In the genomic region with DNA sequence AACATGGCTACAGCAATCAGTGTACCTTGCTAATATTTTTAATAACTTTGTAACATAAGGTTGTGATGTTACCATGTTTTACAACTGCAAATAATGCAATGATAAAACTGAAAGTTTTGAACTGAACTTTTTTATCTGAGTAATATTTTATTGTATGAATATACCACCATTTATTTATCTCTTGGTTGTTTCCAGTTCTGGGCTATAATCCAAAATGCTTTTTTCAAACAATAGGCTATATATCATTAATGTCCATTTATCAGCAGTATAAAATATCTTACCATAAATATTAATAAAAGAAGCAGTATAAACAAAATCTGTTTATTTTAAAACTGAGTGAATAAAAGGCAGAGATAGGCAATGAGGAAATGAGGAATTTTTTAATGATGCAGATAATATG, we compare ENCODE assay signal across 12 cellular contexts.
DNase-seq lines count a peak whose midpoint lies in the region; FAIRE-seq and TF ChIP-seq lines count a peak whose summit lies in the region.
"Had no signal": no experiment of that assay in that cellular context is flagged by ENCODE, and none has a peak within 500 bp of the region (broad histone marks: within the 10 kb centered on the region; RNA-seq: fewer than 3 reads in every experiment).

No MANE protein-coding gene starts in this region.

- DNase-seq in GM19239 (ENCODE audit: insufficient read length, low spot score) (no peak), dorsolateral prefrontal cortex (no peak), kidney (no peak), mammary epithelial cell (no peak), NCI-H2196 (lab: John Stamatoyannopoulos, UW; ENCODE audit: unreplicated experiment) (no peak), MM.1S (no peak)
- DNase-seq: C1 segment of cervical spinal cord; CD4-positive, alpha-beta memory T cell; DMS79; HCEC 1CT had no signal

- dilution Hi-C loops in mammary epithelial cell (cut with HindIII; ENCODE audit: low sequenced_read_pairs), result no loop called here

- H3K27ac ChIP-seq in dorsolateral prefrontal cortex (peak overlapping the region in 57 of 59 donors; percentile 0 to 100 (median 88)), kidney (ENCODE audit: low read depth in 2 of 2, low read length in 2 of 2) (no peak overlapping the region), temporal lobe (ENCODE audit: low read depth, low read length) (peak overlapping the region; percentile 69), mammary epithelial cell (ENCODE audit: insufficient read depth, low read depth, low read length) (no peak overlapping the region), MM.1S (ENCODE audit: low read length) (no peak overlapping the region)
- H3K27ac ChIP-seq: HL-60 had no signal

- no peak overlapping the region for H3K9ac ChIP-seq in kidney (ENCODE audit: low read length in 2 of 2)
- no peak overlapping the region for H3K9ac ChIP-seq in mammary epithelial cell (ENCODE audit: insufficient read depth, low read length)
- H3K9ac ChIP-seq in MM.1S (ENCODE audit: low read length), result no peak overlapping the region

- no peaks in the 10 kb centered on the region for H3K27me3 ChIP-seq in dorsolateral prefrontal cortex
- no peaks in the 10 kb centered on the region for H3K27me3 ChIP-seq in mammary epithelial cell (ENCODE audit: insufficient read depth, low read length)
- H3K27me3 ChIP-seq in MM.1S (replicated peaks; ENCODE audit: insufficient read depth, low read length), result no peaks in the 10 kb centered on the region

- no TSS peak for BruUV-seq in mammary epithelial cell (replicated peaks; lab: Mats Ljungman, UMichigan)

- intact Hi-C loops in dorsolateral prefrontal cortex (cut with DNase I) (no loop called here), kidney (cut with DNase I) (no loop called here), mammary epithelial cell (cut with micrococcal nuclease) (no loop called here)

- H3F3A ChIP-seq in MM.1S (ENCODE audit: insufficient read depth, low read length), result peaks cover 6% of the 10 kb centered on the region; the same call in 1 of the 2 replicates

- TF ChIP-seq CTCF in dorsolateral prefrontal cortex (IDR thresholded peaks at IDR 0.05 in 54 of 56, conservative IDR thresholded peaks at IDR 0.05 in 2 of 56; ENCODE audit: low read depth in 1 of 56, partially characterized antibody in 56 of 56) (no peak), kidney (IDR thresholded peaks at IDR 0.05; ENCODE audit: borderline replicate concordance, extremely low read depth, insufficient read depth) (no peak), mammary epithelial cell (conservative IDR thresholded peaks at IDR 0.05 in 1 of 2, IDR thresholded peaks at IDR 0.05 in 1 of 2; ENCODE audit: extremely low read depth in 1 of 2, insufficient read depth in 1 of 2, low read depth in 1 of 2, low read length in 2 of 2) (no peak), MM.1S (IDR thresholded peaks at IDR 0.05; ENCODE audit: low read length) (no peak)

- no peaks in the 10 kb centered on the region for H3K9me2 ChIP-seq in MM.1S (replicated peaks; ENCODE audit: insufficient read depth, low read length)

- no peak overlapping the region for H3K4me2 ChIP-seq in mammary epithelial cell (ENCODE audit: insufficient read depth, low read depth, low read length)
- no peak overlapping the region for H3K4me2 ChIP-seq in MM.1S (ENCODE audit: low read depth, low read length)

- CTCF ChIA-PET in mammary epithelial cell (lab: Charles Lee; ENCODE audit: low non-redundant PET), result no interaction called here

- H3K4me3 ChIP-seq in dorsolateral prefrontal cortex (peak overlapping the region in 2 of 59 donors; percentile 13 to 21), kidney (ENCODE audit: low read length in 2 of 2) (no peak overlapping the region), mammary epithelial cell (replicated peaks in 1 of 3; ENCODE audit: insufficient read depth in 1 of 3, low read depth in 2 of 3, low read length in 3 of 3) (no peak overlapping the region), MM.1S (ENCODE audit: low read length) (no peak overlapping the region)

- no peaks in the 10 kb centered on the region for H4K20me1 ChIP-seq in mammary epithelial cell (ENCODE audit: insufficient read depth, low read length)
- H4K20me1 ChIP-seq in MM.1S (ENCODE audit: insufficient read depth, low read length), result 0 out of 2 replicates have a peak, but pooled peaks cover 13% of the 10 kb centered on the region

- H2AFZ ChIP-seq in mammary epithelial cell (ENCODE audit: low read depth, low read length) (no peak overlapping the region), MM.1S (ENCODE audit: low read length) (no peak overlapping the region)

- peaks cover 63% of the 10 kb centered on the region for H3K79me2 ChIP-seq in mammary epithelial cell (ENCODE audit: insufficient read depth, low read length)
- H3K79me2 ChIP-seq in MM.1S (ENCODE audit: low read length), result peaks cover 86% of the 10 kb centered on the region

- H3K9me3 ChIP-seq in kidney (ENCODE audit: control insufficient read depth in 1 of 2, low read length in 2 of 2) (no peaks in the 10 kb centered on the region), mammary epithelial cell (replicated peaks; ENCODE audit: insufficient read depth, low read length) (no peaks in the 10 kb centered on the region), MM.1S (replicated peaks; ENCODE audit: insufficient read depth, low read length) (no peaks in the 10 kb centered on the region)

- in situ Hi-C loops in mammary epithelial cell (cut with MboI; ENCODE audit: low sequenced_read_pairs in 2 of 2), result no loop called here

- H3K36me3 ChIP-seq in kidney (ENCODE audit: control insufficient read depth in 1 of 2, insufficient read depth in 2 of 2, low read length in 2 of 2) (no peaks in the 10 kb centered on the region), mammary epithelial cell (ENCODE audit: insufficient read depth, low read length) (no peaks in the 10 kb centered on the region), MM.1S (replicated peaks; ENCODE audit: insufficient read depth, low read length) (no peaks in the 10 kb centered on the region)

- FAIRE-seq in GM19239 (lab: Jason Lieb, UNC) (peak; percentile 66), kidney (lab: Jason Lieb, UNC) (peak; percentile 67)

- H3K4me1 ChIP-seq in kidney (ENCODE audit: control insufficient read depth in 1 of 2, insufficient read depth in 1 of 2, low read depth in 1 of 2, low read length in 2 of 2), result peaks cover 6 to 12% of the 10 kb centered on the region in 2 donors
- peaks cover 15% of the 10 kb centered on the region for H3K4me1 ChIP-seq in mammary epithelial cell (ENCODE audit: insufficient read depth, low read length)
- H3K4me1 ChIP-seq in MM.1S (ENCODE audit: low read length), result peaks cover 12% of the 10 kb centered on the region

Comparison
In these comparisons a context has a peak if more than half of its experiments do, and no peak if none do; other contexts are left out.
1. H3K27ac ChIP-seq: peak in dorsolateral prefrontal cortex (57 of 59) and temporal lobe (single experiment); none in kidney (0 of 2), mammary epithelial cell (single experiment) and MM.1S (single experiment).